15 cellular contexts compared by ENCODE assay signal in the genomic region with DNA sequence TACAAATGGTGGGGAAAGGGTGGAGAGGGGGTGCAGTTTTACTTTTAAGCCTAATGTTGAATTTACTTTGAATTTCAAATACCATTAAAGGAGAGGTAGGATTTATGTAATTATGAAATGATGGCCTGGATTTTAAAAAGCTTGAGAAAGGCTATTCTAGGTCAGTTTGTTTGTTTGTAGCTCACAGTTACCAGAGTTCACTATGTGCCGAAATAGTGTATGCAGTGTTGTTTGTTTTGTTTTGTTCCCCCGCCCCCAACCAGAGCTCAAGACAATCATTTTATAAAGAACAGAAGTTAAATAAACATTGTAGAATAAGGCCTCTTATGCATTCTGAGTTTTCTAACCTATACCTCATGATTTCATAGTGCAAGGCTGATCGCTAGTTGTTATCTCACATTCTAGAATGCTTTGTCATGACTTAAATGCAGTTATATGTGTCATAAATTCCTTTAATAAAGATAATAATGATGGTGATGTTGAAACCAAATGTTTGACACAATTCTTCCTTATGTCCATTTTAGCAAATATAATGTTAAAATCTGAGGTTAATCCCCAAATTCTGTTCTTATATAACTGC. TPM values are rescaled to one million over a fixed set of nuclear protein-coding genes. Genes with fewer than 3 reads are reported as not detected.
DNase-seq lines count a peak whose midpoint lies in the region; ATAC-seq and TF ChIP-seq lines count a peak whose summit lies in the region.
"Had no signal": no experiment of that assay in that cellular context is flagged by ENCODE, and none has a peak within 500 bp of the region (broad histone marks: within the 10 kb centered on the region; RNA-seq: fewer than 3 reads in every experiment).

No MANE protein-coding gene starts in this region.

- no peaks in the 10 kb centered on the region for H3K9me3 Mint-ChIP-seq in Calu3 (ENCODE audit: low read depth, unreplicated experiment)

- H3K36me3 ChIP-seq in heart left ventricle, result no peaks in the 10 kb centered on the region
- H3K36me3 ChIP-seq in brain microvascular endothelial cell (replicated peaks), result no peaks in the 10 kb centered on the region
- H3K36me3 ChIP-seq: BLaER1 treated with 17β-estradiol and CSF1 and Interleukin-3, amounts not matched to agents 10 nM and 100 nM had no signal

- TF ChIP-seq CTCF in heart left ventricle (IDR thresholded peaks at IDR 0.05), result no peak
- TF ChIP-seq CTCF in brain microvascular endothelial cell (IDR thresholded peaks at IDR 0.05; ENCODE audit: low read depth, low read length, missing control alignments), result no peak
- no peak for TF ChIP-seq CTCF in Calu3 (IDR thresholded peaks at IDR 0.05; ENCODE audit: unreplicated experiment)

- H3K27me3 Mint-ChIP-seq in Calu3 (ENCODE audit: unreplicated experiment), result no peaks in the 10 kb centered on the region
- H3K27me3 Mint-ChIP-seq: IgD-negative memory B cell had no signal

- WGBS in heart left ventricle, 4 donors, result 46 to 56% (median 49%) methylated on average over 3 of the region's 3 CpGs
- 56% methylated on average over 3 of the region's 3 CpGs for WGBS in right cardiac atrium

- no TSS peak for BruUV-seq in Calu3 (replicated peaks; lab: Mats Ljungman, UMichigan)

- peak overlapping the region in 7 of 12 donors; percentile 12 to 62 (median 38) for H3K27ac ChIP-seq in heart left ventricle
- H3K27ac ChIP-seq in right cardiac atrium (ENCODE audit: low read length), result no peak overlapping the region
- H3K27ac ChIP-seq in brain microvascular endothelial cell, result no peak overlapping the region
- H3K27ac ChIP-seq in caudate nucleus (ENCODE audit: low read depth, low read length), result no peak overlapping the region
- H3K27ac ChIP-seq: BLaER1 treated with 17β-estradiol and CSF1 and Interleukin-3, amounts not matched to agents 10 nM and 100 nM; GM23248 had no signal

- H3K4me3 ChIP-seq in heart left ventricle (no peak overlapping the region), right cardiac atrium (ENCODE audit: low read length) (no peak overlapping the region), brain microvascular endothelial cell (ENCODE audit: low read depth, low read length) (no peak overlapping the region)
- H3K4me3 ChIP-seq: BLaER1 treated with 17β-estradiol and CSF1 and Interleukin-3, amounts not matched to agents 10 nM and 100 nM; GM23248 had no signal

- no peak for TF ChIP-seq POLR2A in heart left ventricle (IDR thresholded peaks at IDR 0.05)

- H3K4me3 Mint-ChIP-seq in Calu3 (ENCODE audit: low read depth, unreplicated experiment), result no peak overlapping the region
- H3K4me3 Mint-ChIP-seq: CD4-positive, CD25-positive, alpha-beta regulatory T cell; IgD-negative memory B cell had no signal

- H3K4me1 Mint-ChIP-seq in Calu3 (ENCODE audit: low read depth, unreplicated experiment), result no peaks in the 10 kb centered on the region
- H3K4me1 Mint-ChIP-seq: CD4-positive, CD25-positive, alpha-beta regulatory T cell; IgD-negative memory B cell had no signal

- no peak for DNase-seq in heart left ventricle
- no peak for DNase-seq in right cardiac atrium
- peak; percentile 2 for DNase-seq in brain microvascular endothelial cell
- peak; percentile 40 for DNase-seq in iris pigment epithelial cell (ENCODE audit: low read depth)
- no peak for DNase-seq in Calu3
- DNase-seq in caudate nucleus (lab: John Stamatoyannopoulos, UW), result no peak
- DNase-seq: 8988T; CD4-positive, CD25-positive, alpha-beta regulatory T cell; DMS 273 treated with DMSO at 0.1 percent for 48 hours; GM23248 had no signal

- intact Hi-C loops in heart left ventricle (cut with DNase I) (no loop called here), right cardiac atrium (cut with DNase I) (no loop called here), Calu3 (cut with micrococcal nuclease; ENCODE audit: unreplicated experiment) (no loop called here)

- H3K4me1 ChIP-seq in heart left ventricle (peaks cover 0 to 9% (median 0%) of the 10 kb centered on the region in 12 donors), right cardiac atrium (ENCODE audit: control insufficient read depth, insufficient read depth, low read length) (no peaks in the 10 kb centered on the region)
- H3K4me1 ChIP-seq: BLaER1 treated with 17β-estradiol and CSF1 and Interleukin-3, amounts not matched to agents 10 nM and 100 nM had no signal

- H3K27ac Mint-ChIP-seq in Calu3 (ENCODE audit: unreplicated experiment), result no peak overlapping the region
- H3K27ac Mint-ChIP-seq: CD4-positive, CD25-positive, alpha-beta regulatory T cell; IgD-negative memory B cell had no signal

- in situ Hi-C loops in brain microvascular endothelial cell (cut with HindIII; ENCODE audit: low pct_ligation_motif_present, low sequenced_read_pairs), result no loop called here

- no peaks in the 10 kb centered on the region for H3K27me3 ChIP-seq in heart left ventricle
- no peaks in the 10 kb centered on the region for H3K27me3 ChIP-seq in right cardiac atrium (ENCODE audit: control insufficient read depth, insufficient read depth)
- H3K27me3 ChIP-seq in brain microvascular endothelial cell (replicated peaks), result no peaks in the 10 kb centered on the region
- H3K27me3 ChIP-seq: BLaER1 treated with 17β-estradiol and CSF1 and Interleukin-3, amounts not matched to agents 10 nM and 100 nM had no signal

- ATAC-seq in heart left ventricle (peak in 2 of 4 donors; percentile 69 to 79), right cardiac atrium (no peak), HG02588 (IDR thresholded peaks at IDR 0.05; ENCODE audit: unreplicated experiment) (no peak)
- ATAC-seq: HCT116 had no signal

- no peaks in the 10 kb centered on the region for H3K9me3 ChIP-seq in heart left ventricle
- H3K9me3 ChIP-seq in right cardiac atrium (ENCODE audit: control insufficient read depth, low read length), result no peaks in the 10 kb centered on the region

- CTCF ChIA-PET in Calu3 (lab: Charles Lee), result no interaction called here

- H3K36me3 Mint-ChIP-seq in Calu3 (ENCODE audit: insufficient read depth, unreplicated experiment), result no peaks in the 10 kb centered on the region
- H3K36me3 Mint-ChIP-seq: CD4-positive, CD25-positive, alpha-beta regulatory T cell; IgD-negative memory B cell had no signal

RNA-seq across cellular contexts. Expression of a gene that starts 7.8 kb away (rescaled TPM):
- total RNA-seq in heart left ventricle (10 to 100 TPM in 2 of 9 donors, 1 to 10 TPM in 7; 3.2 to 12.2 (median 7.1) TPM), right cardiac atrium (1 to 10 TPM in 3 of 4 donors, under 1 TPM in 1; 0.45 to 2.0 (median 1.6) TPM), Calu3 (2022) (not detected in 2 replicates)
- polyA plus RNA-seq in heart left ventricle (1 to 10 TPM; 1.7 to 5.8 TPM), right cardiac atrium (0.59 TPM)
- total RNA-seq: CD4-positive, CD25-positive, alpha-beta regulatory T cell; HT1080 had no signal
- polyA plus RNA-seq: CD4-positive, CD25-positive, alpha-beta regulatory T cell; GM23248; IgD-negative memory B cell had no signal

Comparison
In these comparisons a context has a peak if more than half of its experiments do, and no peak if none do; other contexts are left out.
1. H3K27ac ChIP-seq: peak in heart left ventricle (7 of 12); none in right cardiac atrium (single experiment), brain microvascular endothelial cell (single experiment) and caudate nucleus (single experiment).
2. DNase-seq: peak in brain microvascular endothelial cell (single experiment) and iris pigment epithelial cell (single experiment); none in heart left ventricle (0 of 5), right cardiac atrium (0 of 3), Calu3 (single experiment) and caudate nucleus (0 of 61).